In the genomic region with DNA sequence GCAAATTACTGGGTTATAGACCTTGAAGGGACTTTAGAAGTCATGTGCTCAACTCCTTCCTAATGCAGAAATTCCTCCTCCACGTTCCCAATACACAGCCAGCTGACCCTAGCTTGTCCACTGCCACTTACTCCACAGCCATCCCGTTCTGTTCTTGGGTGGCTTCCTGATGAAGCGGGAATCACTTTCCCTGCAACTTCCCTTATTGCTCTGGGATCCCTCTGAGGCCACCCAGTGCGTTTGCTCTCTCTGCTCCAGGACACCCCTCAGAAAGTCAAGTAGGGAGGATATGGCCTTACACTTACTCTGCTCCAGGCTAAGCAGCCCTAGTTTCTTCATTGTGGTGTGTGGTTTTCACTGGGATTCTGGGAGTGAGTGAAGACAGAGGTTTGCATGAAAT, we compare ENCODE assay signal across 20 cellular contexts. TPM values are rescaled to one million over a fixed set of nuclear protein-coding genes. Genes with fewer than 3 reads are reported as not detected.
A peak's percentile ranks its signal among the peaks of the same experiment; 100 is the strongest.
DNase-seq lines count a peak whose midpoint lies in the region; ATAC-seq and TF ChIP-seq lines count a peak whose summit lies in the region.
"Had no signal": no experiment of that assay in that cellular context is flagged by ENCODE, and none has a peak within 500 bp of the region (broad histone marks: within the 10 kb centered on the region; RNA-seq: fewer than 3 reads in every experiment).

No MANE protein-coding gene starts in this region.

- H3K9me3 ChIP-seq in hepatocyte (ENCODE audit: low read depth) (no peaks in the 10 kb centered on the region), subcutaneous abdominal adipose tissue (ENCODE audit: control insufficient read depth in 5 of 5, low read length in 5 of 5) (no peaks in the 10 kb centered on the region)
- H3K9me3 ChIP-seq: HAP-1 had no signal

- peak overlapping the region; percentile 50; the same call in 1 of the 2 replicates for H3K27ac ChIP-seq in RWPE1
- peak overlapping the region; percentile 76 for H3K27ac ChIP-seq in hepatocyte
- H3K27ac ChIP-seq in subcutaneous abdominal adipose tissue (ENCODE audit: low read depth, low read length), result peak overlapping the region; percentile 89
- H3K27ac ChIP-seq: parathyroid adenoma had no signal

- POLR2A ChIA-PET in RWPE1 (lab: Yijun Ruan, JAX; ENCODE audit: low non-redundant PET), result no interaction called here

- no peak for TF ChIP-seq CTCF in RWPE1 (conservative IDR thresholded peaks at IDR 0.05; ENCODE audit: low read depth)
- TF ChIP-seq CTCF in hepatocyte (IDR thresholded peaks at IDR 0.05; ENCODE audit: poor library complexity), result no peak

- H3K9me2 ChIP-seq in hepatocyte (replicated peaks; ENCODE audit: insufficient read depth), result no peaks in the 10 kb centered on the region

- H3K79me2 ChIP-seq in hepatocyte, result no peaks in the 10 kb centered on the region
- H3K79me2 ChIP-seq: parathyroid adenoma had no signal

- CTCF ChIA-PET in RWPE1 (lab: Yijun Ruan, JAX), result no interaction called here

- no peak overlapping the region for H2AFZ ChIP-seq in hepatocyte
- H2AFZ ChIP-seq: parathyroid adenoma had no signal

- 80% methylated on average over 4 of the region's 4 CpGs for WGBS in hepatocyte (ENCODE audit: low lambda C conversion rate, missing lambda C conversion rate)

- H3K27me3 ChIP-seq in hepatocyte (no peaks in the 10 kb centered on the region), subcutaneous abdominal adipose tissue (ENCODE audit: control insufficient read depth in 5 of 5, insufficient read depth in 4 of 5, low read length in 5 of 5) (no peaks in the 10 kb centered on the region)

- H3K9ac ChIP-seq in subcutaneous abdominal adipose tissue (ENCODE audit: low read length in 5 of 5), result peak overlapping the region in 3 of 5 donors; percentile 31 to 58 (median 43)
- H3K9ac ChIP-seq: parathyroid adenoma had no signal

- ATAC-seq in HG02884 (IDR thresholded peaks at IDR 0.05; ENCODE audit: unreplicated experiment), result no peak

- no peaks in the 10 kb centered on the region for H4K20me1 ChIP-seq in hepatocyte (ENCODE audit: insufficient read depth, poor library complexity, severe bottlenecking)

- DNase-seq in EH (ENCODE audit: low read depth), result peak; percentile 19
- no peak for DNase-seq in RWPE1 (ENCODE audit: low spot score)
- DNase-seq in hepatocyte (ENCODE audit: low spot score), result no peak
- no peak for DNase-seq in GDM1 (lab: John Stamatoyannopoulos, UW)
- no peak for DNase-seq in NCI-H524 (lab: John Stamatoyannopoulos, UW)
- DNase-seq: activated CD4-positive, alpha-beta T cell treated with anti-CD3 and anti-CD28 coated beads for 1 hour; activated CD8-positive, alpha-beta memory T cell treated with anti-CD3 and anti-CD28 coated beads for 24 hours; activated T-cell treated with anti-CD3 and anti-CD28 coated beads, Interleukin-2, amount 50 U/mL, for 24 hours; amniotic stem cell; CD4-positive, alpha-beta T cell; effector CD4-positive, alpha-beta T cell; foreskin melanocyte; NCI-H1092 treated with DMSO at 0.1 percent for 48 hours; NCI-H2029 treated with DMSO at 0.1 percent for 48 hours; NCI-H226; NCI-H82 had no signal

- H3K4me1 ChIP-seq in hepatocyte (ENCODE audit: insufficient read depth) (peaks cover 11% of the 10 kb centered on the region), subcutaneous abdominal adipose tissue (ENCODE audit: control insufficient read depth in 5 of 5, insufficient read depth in 5 of 5, low read length in 5 of 5) (peaks cover 37 to 74% (median 68%) of the 10 kb centered on the region in 5 donors)
- H3K4me1 ChIP-seq: HAP-1, parathyroid adenoma had no signal

- no peak overlapping the region for H3K4me2 ChIP-seq in hepatocyte

- no peaks in the 10 kb centered on the region for H3K36me3 ChIP-seq in hepatocyte (replicated peaks; ENCODE audit: insufficient read depth, low read depth)
- H3K36me3 ChIP-seq in subcutaneous abdominal adipose tissue (ENCODE audit: control insufficient read depth in 5 of 5, insufficient read depth in 5 of 5, low read length in 5 of 5), result no peaks in the 10 kb centered on the region
- H3K36me3 ChIP-seq: HAP-1 had no signal

- H3K4me3 ChIP-seq in hepatocyte, result no peak overlapping the region
- H3K4me3 ChIP-seq in subcutaneous abdominal adipose tissue (ENCODE audit: low read depth in 1 of 5, low read length in 5 of 5), result peak overlapping the region in 1 of 5 donors; percentile 28
- H3K4me3 ChIP-seq: HAP-1 had no signal

RNA-seq across cellular contexts. Expression of gene GALNT12, which starts 55.5 kb away (rescaled TPM):
- 13.0 and 16.4 TPM in 2 replicates for total RNA-seq in hepatocyte
- polyA plus RNA-seq in hepatocyte, result 13.9 and 17.2 TPM in 2 replicates
